8 cellular contexts compared by ENCODE assay signal in the genomic region with DNA sequence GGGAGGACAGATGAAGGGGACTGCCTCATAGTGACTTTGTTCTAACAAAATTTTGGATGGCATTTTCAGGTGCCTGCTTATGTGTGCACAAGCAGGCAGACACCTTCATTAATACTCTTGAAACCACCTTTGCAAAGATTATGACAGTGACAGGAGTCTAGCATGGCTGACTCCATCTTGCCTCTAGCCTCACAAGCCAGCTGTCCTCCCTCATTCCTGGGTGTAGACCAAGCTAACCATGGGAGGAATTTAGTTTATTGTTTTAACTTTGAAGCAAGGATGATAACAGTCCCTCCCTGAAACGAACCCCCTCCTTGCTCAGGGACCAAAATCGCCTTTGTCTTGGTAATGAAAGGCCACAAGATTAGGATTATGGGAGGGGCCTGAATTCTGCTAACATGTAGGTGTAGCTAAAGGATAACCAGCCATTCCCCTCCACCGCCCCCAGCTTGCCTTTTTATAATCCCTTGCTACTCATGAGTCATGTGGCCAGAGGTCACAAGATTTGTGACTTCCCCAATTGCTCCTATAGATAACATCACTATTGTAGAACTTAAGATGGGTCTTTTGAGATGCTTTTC.
DNase-seq lines count a peak whose midpoint lies in the region; ATAC-seq and TF ChIP-seq lines count a peak whose summit lies in the region.

No MANE protein-coding gene starts in this region.

- no peak for DNase-seq in activated naive CD4-positive, alpha-beta T cell treated with anti-CD3 and anti-CD28 coated beads, Interleukin-2, amount 50 U/mL, for 16 hours
- DNase-seq in T-helper 22 cell (ENCODE audit: low read depth) (peak; percentile 8), hepatic stellate cell (ENCODE audit: low spot score) (peak; percentile 41), transverse colon (peak; percentile 35), H7 (no peak), vagina (ENCODE audit: extremely low spot score in 2 of 2) (no peak)

- H3K27me3 ChIP-seq in transverse colon (no peaks in the 10 kb centered on the region), H7 (ENCODE audit: control insufficient read depth, insufficient read depth, low read length) (no peaks in the 10 kb centered on the region), vagina (no peaks in the 10 kb centered on the region)

- TF ChIP-seq CTCF in transverse colon (IDR thresholded peaks at IDR 0.05), result no peak
- no peak for TF ChIP-seq CTCF in vagina (IDR thresholded peaks at IDR 0.05)

- H3K36me3 Mint-ChIP-seq in activated naive CD4-positive, alpha-beta T cell treated with anti-CD3 and anti-CD28 coated beads, Interleukin-2, amount 50 U/mL, for 24 hours, result peaks cover 9% of the 10 kb centered on the region

- H3K9me3 ChIP-seq in transverse colon, result no peaks in the 10 kb centered on the region
- H3K9me3 ChIP-seq in vagina, result no peaks in the 10 kb centered on the region

- in situ Hi-C loops in transverse colon (cut with MboI; ENCODE audit: low pct_ligation_motif_present in 1 of 4, low pct_unique_long_range_greater_than_20kb in 1 of 4, low sequenced_read_pairs in 3 of 4), result no loop called here

- H3K4me1 ChIP-seq in transverse colon (peaks cover 0 to 31% (median 12%) of the 10 kb centered on the region in 4 donors), vagina (peaks cover 39% of the 10 kb centered on the region)

- no peak for TF ChIP-seq POLR2A in transverse colon (IDR thresholded peaks at IDR 0.05)
- TF ChIP-seq POLR2A in vagina (IDR thresholded peaks at IDR 0.05), result no peak

- H3K27ac Mint-ChIP-seq in activated naive CD4-positive, alpha-beta T cell treated with anti-CD3 and anti-CD28 coated beads, Interleukin-2, amount 50 U/mL, for 24 hours, result peak overlapping the region; percentile 23

- peak overlapping the region; percentile 37 to 75 (median 50) for H3K27ac ChIP-seq in transverse colon
- no peak overlapping the region for H3K27ac ChIP-seq in vagina

- 35 to 80% methylated on average over 1 to 3 of the region's 3 CpGs for WGBS in transverse colon (ENCODE audit: low coverage in 1 of 2), 2 donors

- H3K4me3 ChIP-seq in transverse colon (no peak overlapping the region), H7 (ENCODE audit: insufficient read depth, low read depth, low read length) (no peak overlapping the region), vagina (no peak overlapping the region)

- H3K4me3 Mint-ChIP-seq in activated naive CD4-positive, alpha-beta T cell treated with anti-CD3 and anti-CD28 coated beads, Interleukin-2, amount 50 U/mL, for 24 hours, result no peak overlapping the region

- no peak for TF ChIP-seq EP300 in transverse colon (IDR thresholded peaks at IDR 0.05; ENCODE audit: low read depth)

- intact Hi-C loops in transverse colon (cut with DNase I; ENCODE audit: low total_unique reads) (no loop called here), vagina (cut with DNase I) (no loop called here)

- no peaks in the 10 kb centered on the region for H3K9me3 Mint-ChIP-seq in activated naive CD4-positive, alpha-beta T cell treated with anti-CD3 and anti-CD28 coated beads, Interleukin-2, amount 50 U/mL, for 24 hours

- no peak for ATAC-seq in HG02840 (IDR thresholded peaks at IDR 0.05; ENCODE audit: low FRiP score, unreplicated experiment)

- H3K36me3 ChIP-seq in transverse colon, result no peaks in the 10 kb centered on the region
- H3K36me3 ChIP-seq in H7 (replicated peaks; ENCODE audit: control insufficient read depth, insufficient read depth, low read length), result peaks cover 2% of the 10 kb centered on the region; the same call in 1 of the 2 replicates
- no peaks in the 10 kb centered on the region for H3K36me3 ChIP-seq in vagina

- H3K27me3 Mint-ChIP-seq in activated naive CD4-positive, alpha-beta T cell treated with anti-CD3 and anti-CD28 coated beads, Interleukin-2, amount 50 U/mL, for 24 hours, result no peaks in the 10 kb centered on the region

- H3K4me1 Mint-ChIP-seq in activated naive CD4-positive, alpha-beta T cell treated with anti-CD3 and anti-CD28 coated beads, Interleukin-2, amount 50 U/mL, for 24 hours, result peaks cover 60% of the 10 kb centered on the region

Comparison
In these comparisons a context has a peak if more than half of its experiments do, and no peak if none do; other contexts are left out.
1. DNase-seq: peak in T-helper 22 cell (single experiment), hepatic stellate cell (single experiment) and transverse colon (single experiment); none in activated naive CD4-positive, alpha-beta T cell treated with anti-CD3 and anti-CD28 coated beads, Interleukin-2, amount 50 U/mL, for 16 hours (single experiment), H7 (single experiment) and vagina (0 of 2).